In the genomic region with DNA sequence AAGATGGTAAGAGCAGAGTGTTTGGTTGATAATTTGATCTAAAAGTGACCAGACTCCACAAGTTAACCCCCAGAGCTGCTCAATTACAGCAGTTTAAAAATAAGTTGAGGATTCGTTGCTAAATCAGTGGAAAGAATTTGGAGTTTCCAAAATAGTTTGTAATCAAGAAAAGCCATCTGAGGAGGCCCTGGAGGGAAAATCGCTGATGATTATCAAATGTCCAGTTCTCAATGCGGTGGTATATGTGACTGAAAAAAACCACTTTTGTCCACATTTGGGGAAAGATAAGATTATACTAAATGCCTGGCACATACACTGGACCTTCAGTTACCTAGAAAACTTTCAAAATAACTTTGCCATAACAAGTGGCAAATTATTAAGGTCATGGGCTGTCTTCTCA, we compare ENCODE assay signal across 25 cellular contexts.
"Had no signal": no experiment of that assay in that cellular context is flagged by ENCODE, and none has a peak within 500 bp of the region (broad histone marks: within the 10 kb centered on the region; RNA-seq: fewer than 3 reads in every experiment).

No MANE protein-coding gene starts in this region.

- H3K9me3 ChIP-seq: esophagus squamous epithelium, gastrocnemius medialis, heart right ventricle, left lung, lower lobe of right lung had no signal

- H3K27ac ChIP-seq: coronary artery, dorsolateral prefrontal cortex, epithelial cell of prostate, esophagus squamous epithelium, gastrocnemius medialis, heart right ventricle, left lung, lower lobe of right lung had no signal

- H3K4me3 ChIP-seq: coronary artery, dorsolateral prefrontal cortex, esophagus squamous epithelium, gastrocnemius medialis, heart right ventricle, left lung, lower lobe of right lung had no signal

- H3K4me1 ChIP-seq: esophagus squamous epithelium, gastrocnemius medialis, left lung, lower lobe of right lung had no signal

- H3K27me3 Mint-ChIP-seq: effector memory CD8-positive, alpha-beta T cell had no signal

- DNase-seq: dermis blood vessel endothelial cell; dorsolateral prefrontal cortex; effector CD4-positive, alpha-beta T cell; effector memory CD8-positive, alpha-beta T cell; endodermal cell; erythroblast; esophagus squamous epithelium; foreskin fibroblast; foreskin melanocyte; gastrocnemius medialis; glutamatergic neuron; head of caudate nucleus; heart right ventricle; hippocampal formation; immature natural killer cell; islet precursor cell; left cardiac atrium; left lung; left ventricle myocardium superior; lower lobe of right lung; mesendoderm; midbrain had no signal

- H3K36me3 ChIP-seq: gastrocnemius medialis had no signal

- H3K27ac Mint-ChIP-seq: endodermal cell had no signal

- H3K27me3 ChIP-seq: dorsolateral prefrontal cortex, esophagus squamous epithelium, gastrocnemius medialis, heart right ventricle, left lung had no signal

- H3K9me3 Mint-ChIP-seq: effector memory CD8-positive, alpha-beta T cell; endodermal cell; immature natural killer cell had no signal

- H3K4me3 Mint-ChIP-seq: effector memory CD8-positive, alpha-beta T cell; endodermal cell; immature natural killer cell had no signal

- ATAC-seq: effector memory CD8-positive, alpha-beta T cell; esophagus mucosa; gastrocnemius medialis; heart right ventricle; left cardiac atrium; left lung; left ventricle myocardium superior; lower lobe of right lung had no signal
